Comparison of ENCODE assay signal across 27 cellular contexts in the genomic region with DNA sequence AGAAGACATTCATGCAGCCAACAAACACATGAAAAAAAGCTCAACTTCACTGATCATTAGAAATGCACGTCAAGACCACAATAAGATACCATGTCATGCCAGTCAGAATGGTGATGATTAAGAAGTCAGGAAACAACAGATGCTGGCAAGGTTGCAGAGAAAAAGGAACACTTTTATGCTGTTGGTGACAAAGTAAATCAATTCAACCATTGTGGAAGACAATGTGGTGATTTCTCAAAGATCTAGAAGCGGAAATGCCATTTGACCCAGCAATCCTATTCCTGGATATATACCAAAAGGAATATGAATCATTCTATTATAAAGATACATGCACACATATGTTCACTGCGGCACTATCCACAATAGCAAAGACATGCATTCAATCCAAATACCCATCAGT.
"Had no signal": no experiment of that assay in that cellular context is flagged by ENCODE, and none has a peak within 500 bp of the region (broad histone marks: within the 10 kb centered on the region; RNA-seq: fewer than 3 reads in every experiment).

No MANE protein-coding gene starts in this region.

- H3K36me3 ChIP-seq: left lung, lower lobe of right lung, neural progenitor cell, neutrophil, right lobe of liver, stomach, thyroid gland, transverse colon, upper lobe of left lung, vagina had no signal

- H3K4me2 ChIP-seq: neural progenitor cell, smooth muscle cell had no signal

- H3K4me3 ChIP-seq: left lung, lower lobe of right lung, neural progenitor cell, psoas muscle, right lobe of liver, smooth muscle cell, stomach, testis, thyroid gland, transverse colon, upper lobe of left lung, vagina had no signal

- H3K4me1 ChIP-seq: left lung, lower lobe of right lung, neural progenitor cell, parathyroid adenoma, psoas muscle, right lobe of liver, stomach, testis, thyroid gland, transverse colon, upper lobe of left lung, vagina had no signal

- H3K27me3 ChIP-seq: neural progenitor cell, neutrophil, right lobe of liver, stomach, testis, thyroid gland, transverse colon, upper lobe of left lung, vagina had no signal

- H3K9me3 ChIP-seq: left lung, lower lobe of right lung, neutrophil, psoas muscle, right lobe of liver, stomach, testis, thyroid gland, transverse colon, upper lobe of left lung, vagina had no signal

- H3K27ac ChIP-seq: left lung, lower lobe of right lung, neural progenitor cell, neutrophil, parathyroid adenoma, psoas muscle, right lobe of liver, stomach, testis, thyroid gland, transverse colon, upper lobe of left lung, vagina had no signal

- ATAC-seq: left colon; left lung; lower lobe of right lung; natural killer cell; psoas muscle; right lobe of liver; stimulated activated naive B cell treated with anti-CD40 and anti-IgM and Interleukin-4, amounts not matched to agents 10 μg/mL and 1 μg/mL and 100 μg/mL, for 72 hours; stimulated activated naive CD8-positive, alpha-beta T cell treated with anti-CD3 and anti-CD28 coated beads, Interleukin-15, Interleukin-2, amounts not matched to agents 100 U/mL and 50 U/mL, for 24 hours had no signal

- H3K9ac ChIP-seq: neural progenitor cell, parathyroid adenoma had no signal

- H2AFZ ChIP-seq: neural progenitor cell, parathyroid adenoma had no signal

- H3K79me2 ChIP-seq: parathyroid adenoma had no signal

- DNase-seq: hippocampal formation; kidney; left colon; left lung; lower lobe of right lung; mesendoderm; naive B cell; natural killer cell; nephron progenitor cell; occipital lobe; psoas muscle; right lobe of liver; stimulated activated CD4-positive, alpha-beta T cell treated with anti-CD3 and anti-CD28 coated beads, Interleukin-15, amount 100 ng/mL, for 24 hours; stimulated activated CD4-positive, alpha-beta T cell treated with anti-CD3 and anti-CD28 coated beads, Interleukin-2, amount 100 ng/mL, for 24 hours; stimulated activated CD4-positive, alpha-beta T cell treated with anti-CD3 and anti-CD28 coated beads, Interleukin-4, amount 100 ng/mL, for 1 hour; stimulated activated naive B cell treated with anti-CD40 and anti-IgM and Interleukin-4, amounts not matched to agents 10 μg/mL and 1 μg/mL and 100 μg/mL, for 72 hours; stimulated activated naive CD8-positive, alpha-beta T cell treated with anti-CD3 and anti-CD28 coated beads, Interleukin-15, Interleukin-2, amounts not matched to agents 100 U/mL and 50 U/mL, for 24 hours; stomach; testis; thyroid gland; transverse colon; upper lobe of left lung had no signal
